In genomic region chr2:113218283-113219091, GRCh38 we compare ENCODE assay signal across 12 cellular contexts. TPM values are rescaled to one million over a fixed set of nuclear protein-coding genes. Genes with fewer than 3 reads are reported as not detected.
A peak's percentile ranks its signal among the peaks of the same experiment; 100 is the strongest.
DNase-seq lines count a peak whose midpoint lies in the region; ATAC-seq and TF ChIP-seq lines count a peak whose summit lies in the region.
"Had no signal": no experiment of that assay in that cellular context is flagged by ENCODE, and none has a peak within 500 bp of the region (broad histone marks: within the 10 kb centered on the region; RNA-seq: fewer than 3 reads in every experiment).

No MANE protein-coding gene starts in this region.

- H3K9me3 Mint-ChIP-seq in activated T-helper 1 cell treated with anti-CD3 and anti-CD28 coated beads, Interleukin-12 subunit alpha, Interleukin-12 subunit beta, Interleukin-2, Interleukin-4 antibody, amounts not matched to agents 30 ng/mL and 10 ng/mL and 1 ng/mL, durations not matched to agents 14 hours and 24 hours and 36 hours: no peaks in the 10 kb centered on the region

- no peak overlapping the region for H3K4me3 Mint-ChIP-seq in activated T-helper 1 cell treated with anti-CD3 and anti-CD28 coated beads, Interleukin-12 subunit alpha, Interleukin-12 subunit beta, Interleukin-2, Interleukin-4 antibody, amounts not matched to agents 30 ng/mL and 10 ng/mL and 1 ng/mL, durations not matched to agents 14 hours and 24 hours and 36 hours

- H3K36me3 ChIP-seq in lower lobe of right lung (no peaks in the 10 kb centered on the region), tibial nerve (no peaks in the 10 kb centered on the region)

- H3K27me3 Mint-ChIP-seq in activated T-helper 1 cell treated with anti-CD3 and anti-CD28 coated beads, Interleukin-12 subunit alpha, Interleukin-12 subunit beta, Interleukin-2, Interleukin-4 antibody, amounts not matched to agents 30 ng/mL and 10 ng/mL and 1 ng/mL, durations not matched to agents 14 hours and 24 hours and 36 hours (ENCODE audit: insufficient read depth): peaks cover under 1% of the 10 kb centered on the region

- H3K27ac ChIP-seq in caudate nucleus (ENCODE audit: low read depth, low read length) (peak overlapping the region; percentile 41), lower lobe of right lung (peak overlapping the region; percentile 76), tibial nerve (peak overlapping the region; percentile 68 to 95 (median 83))

- ATAC-seq in HG02981 (IDR thresholded peaks at IDR 0.05; ENCODE audit: unreplicated experiment) (peak; percentile 44), lower lobe of right lung (peak; percentile 75 to 89), HG03108 (IDR thresholded peaks at IDR 0.05; ENCODE audit: unreplicated experiment) (no peak)
- ATAC-seq: T-helper 17 cell had no signal

- TF ChIP-seq POLR2A in tibial nerve (IDR thresholded peaks at IDR 0.05): no peak

- H3K4me1 ChIP-seq in lower lobe of right lung (peaks cover 44% of the 10 kb centered on the region), tibial nerve (peaks cover 0 to 60% (median 36%) of the 10 kb centered on the region in 4 donors)

- H3K9me3 ChIP-seq in lower lobe of right lung (no peaks in the 10 kb centered on the region), tibial nerve (no peaks in the 10 kb centered on the region)

- H3K27me3 ChIP-seq in lower lobe of right lung (ENCODE audit: low read depth): no peaks in the 10 kb centered on the region
- H3K27me3 ChIP-seq in tibial nerve: no peaks in the 10 kb centered on the region

- H3K36me3 Mint-ChIP-seq in activated T-helper 1 cell treated with anti-CD3 and anti-CD28 coated beads, Interleukin-12 subunit alpha, Interleukin-12 subunit beta, Interleukin-2, Interleukin-4 antibody, amounts not matched to agents 30 ng/mL and 10 ng/mL and 1 ng/mL, durations not matched to agents 14 hours and 24 hours and 36 hours (ENCODE audit: low read depth): no peaks in the 10 kb centered on the region

- H3K4me3 ChIP-seq in lower lobe of right lung (no peak overlapping the region), tibial nerve (no peak overlapping the region)

- peak in 1 of 61 donors; percentile 7 for DNase-seq in caudate nucleus (lab: John Stamatoyannopoulos, UW)
- DNase-seq in lower lobe of right lung: peak; percentile 87
- DNase-seq in tibial nerve (ENCODE audit: low spot score in 2 of 2): peak; percentile 82 to 84
- DNase-seq in effector CD8-positive, alpha-beta T cell (lab: John Stamatoyannopoulos, UW): no peak
- no peak for DNase-seq in activated T-helper 1 cell treated with anti-CD3 and anti-CD28 coated beads, Interleukin-12 subunit alpha, Interleukin-12 subunit beta, Interleukin-2, Interleukin-4 antibody, amounts not matched to agents 30 ng/mL and 10 ng/mL and 1 ng/mL, durations not matched to agents 14 hours and 24 hours and 36 hours (ENCODE audit: low spot score)
- no peak for DNase-seq in NCI-H2196 treated with DMSO at 0.1 percent for 48 hours (lab: John Stamatoyannopoulos, UW; ENCODE audit: unreplicated experiment)
- DNase-seq: activated naive CD4-positive, alpha-beta T cell; NCI-H1417 treated with DMSO at 0.1 percent for 48 hours; stimulated activated CD4-positive, alpha-beta T cell treated with anti-CD3 and anti-CD28 coated beads, Interleukin-2, amount 100 ng/mL, for 48 hours; T-helper 17 cell had no signal

- intact Hi-C loops in lower lobe of right lung (cut with DNase I): no loop called here
- intact Hi-C loops in activated T-helper 1 cell treated with anti-CD3 and anti-CD28 coated beads, Interleukin-12 subunit alpha, Interleukin-12 subunit beta, Interleukin-2, Interleukin-4 antibody, amounts not matched to agents 30 ng/mL and 10 ng/mL and 1 ng/mL, durations not matched to agents 14 hours and 24 hours and 36 hours (cut with micrococcal nuclease): no loop called here

- TF ChIP-seq CTCF in lower lobe of right lung (IDR thresholded peaks at IDR 0.05) (no peak), tibial nerve (IDR thresholded peaks at IDR 0.05) (peak in 2 of 5 experiments; percentile 24 to 29)

- peaks cover 17% of the 10 kb centered on the region for H3K4me1 Mint-ChIP-seq in activated T-helper 1 cell treated with anti-CD3 and anti-CD28 coated beads, Interleukin-12 subunit alpha, Interleukin-12 subunit beta, Interleukin-2, Interleukin-4 antibody, amounts not matched to agents 30 ng/mL and 10 ng/mL and 1 ng/mL, durations not matched to agents 14 hours and 24 hours and 36 hours (ENCODE audit: low read depth)

- TF ChIP-seq EP300 in tibial nerve (IDR thresholded peaks at IDR 0.05): peak in 1 of 2 donors; percentile 69

- 36% methylated on average over 8 of the region's 8 CpGs for WGBS in tibial nerve, 2 donors

- H3K27ac Mint-ChIP-seq in activated T-helper 1 cell treated with anti-CD3 and anti-CD28 coated beads, Interleukin-12 subunit alpha, Interleukin-12 subunit beta, Interleukin-2, Interleukin-4 antibody, amounts not matched to agents 30 ng/mL and 10 ng/mL and 1 ng/mL, durations not matched to agents 14 hours and 24 hours and 36 hours: no peak overlapping the region
- H3K27ac Mint-ChIP-seq: T-helper 17 cell had no signal

RNA-seq across cellular contexts. Expression of gene PSD4, which starts 44.7 kb away (rescaled TPM):
- 43.2 TPM for total RNA-seq in lower lobe of right lung
- 10 to 100 TPM in 3 of 4 donors, 1 to 10 TPM in 1; 8.7 to 20.7 (median 11.3) TPM for total RNA-seq in tibial nerve
- total RNA-seq in activated T-helper 1 cell treated with anti-CD3 and anti-CD28 coated beads, Interleukin-12 subunit alpha, Interleukin-12 subunit beta, Interleukin-2, Interleukin-4 antibody, amounts not matched to agents 30 ng/mL and 10 ng/mL and 1 ng/mL, durations not matched to agents 14 hours and 24 hours and 36 hours: 249 and 257 TPM in 2 replicates

Comparison
In these comparisons a context has a peak if more than half of its experiments do, and no peak if none do; other contexts are left out.
1. DNase-seq: peak in lower lobe of right lung (single experiment) and tibial nerve (2 of 2); none in effector CD8-positive, alpha-beta T cell (single experiment), activated T-helper 1 cell treated with anti-CD3 and anti-CD28 coated beads, Interleukin-12 subunit alpha, Interleukin-12 subunit beta, Interleukin-2, Interleukin-4 antibody, amounts not matched to agents 30 ng/mL and 10 ng/mL and 1 ng/mL, durations not matched to agents 14 hours and 24 hours and 36 hours (single experiment) and NCI-H2196 treated with DMSO at 0.1 percent for 48 hours (single experiment).
2. Peak in every context shown above with its lines, with median percentiles within 50 percentile points of each other: H3K27ac ChIP-seq.